19 cellular contexts compared by ENCODE assay signal in genomic region chr10:131546086-131546810, GRCh38.
"Had no signal": no experiment of that assay in that cellular context is flagged by ENCODE, and none has a peak within 500 bp of the region (broad histone marks: within the 10 kb centered on the region; RNA-seq: fewer than 3 reads in every experiment).

No MANE protein-coding gene starts in this region.

- DNase-seq: activated CD4-positive, alpha-beta T cell treated with anti-CD3 and anti-CD28 coated beads, Interleukin-2, amount 50 U/mL, for 1 hour; activated naive CD4-positive, alpha-beta T cell; activated naive CD8-positive, alpha-beta T cell treated with anti-CD3 and anti-CD28 coated beads, Interleukin-2, amount 10 ng/mL, durations not matched to agents 7 days and 5 days; central memory CD4-positive, alpha-beta T cell; colonic mucosa; glutamatergic neuron; immature natural killer cell; left colon; naive B cell; stimulated activated CD4-positive, alpha-beta T cell treated with anti-CD3 and anti-CD28 coated beads, Interleukin-4, amount 100 ng/mL, for 24 hours; stimulated activated CD8-positive, alpha-beta memory T cell treated with anti-CD3 and anti-CD28 coated beads, Interleukin-4, amount 100 ng/mL, for 48 hours; stimulated activated naive CD8-positive, alpha-beta T cell treated with anti-CD3 and anti-CD28 coated beads, Interleukin-15, Interleukin-2, amounts not matched to agents 100 U/mL and 50 U/mL, for 24 hours; T1000; transverse colon had no signal

- H3K27me3 ChIP-seq: colonic mucosa, transverse colon had no signal

- H3K9me3 ChIP-seq: colonic mucosa, esophagus muscularis mucosa, transverse colon had no signal

- H3K27ac Mint-ChIP-seq: activated naive CD8-positive, alpha-beta T cell treated with anti-CD3 and anti-CD28 coated beads, Interleukin-2, amount 10 ng/mL, durations not matched to agents 7 days and 5 days; brain; immature natural killer cell had no signal

- H3K36me3 Mint-ChIP-seq: activated naive CD8-positive, alpha-beta T cell treated with anti-CD3 and anti-CD28 coated beads, Interleukin-2, amount 10 ng/mL, durations not matched to agents 7 days and 5 days; brain; immature natural killer cell; naive B cell had no signal

- ATAC-seq: activated CD4-positive, CD25-positive, alpha-beta regulatory T cell treated with anti-CD3 and anti-CD28 coated beads, Interleukin-2, amount 50 U/mL, for 24 hours; left colon; right cardiac atrium; stimulated activated naive CD8-positive, alpha-beta T cell treated with anti-CD3 and anti-CD28 coated beads, Interleukin-15, Interleukin-2, amounts not matched to agents 100 U/mL and 50 U/mL, for 24 hours had no signal

- H3K4me3 Mint-ChIP-seq: activated naive CD8-positive, alpha-beta T cell treated with anti-CD3 and anti-CD28 coated beads, Interleukin-2, amount 10 ng/mL, durations not matched to agents 7 days and 5 days; brain; immature natural killer cell; naive B cell had no signal

- H3K4me3 ChIP-seq: colonic mucosa, esophagus muscularis mucosa, skin epidermis, transverse colon had no signal

- H3K4me1 ChIP-seq: colonic mucosa, esophagus muscularis mucosa, transverse colon had no signal

- H3K4me1 Mint-ChIP-seq: activated naive CD8-positive, alpha-beta T cell treated with anti-CD3 and anti-CD28 coated beads, Interleukin-2, amount 10 ng/mL, durations not matched to agents 7 days and 5 days; immature natural killer cell; naive B cell had no signal

- H3K27ac ChIP-seq: colonic mucosa, esophagus muscularis mucosa, skin epidermis, transverse colon had no signal

- H3K27me3 Mint-ChIP-seq: activated naive CD8-positive, alpha-beta T cell treated with anti-CD3 and anti-CD28 coated beads, Interleukin-2, amount 10 ng/mL, durations not matched to agents 7 days and 5 days had no signal

- H3K9me3 Mint-ChIP-seq: activated naive CD8-positive, alpha-beta T cell treated with anti-CD3 and anti-CD28 coated beads, Interleukin-2, amount 10 ng/mL, durations not matched to agents 7 days and 5 days; immature natural killer cell had no signal

- H3K36me3 ChIP-seq: colonic mucosa, esophagus muscularis mucosa, transverse colon had no signal
